In the genomic region with DNA sequence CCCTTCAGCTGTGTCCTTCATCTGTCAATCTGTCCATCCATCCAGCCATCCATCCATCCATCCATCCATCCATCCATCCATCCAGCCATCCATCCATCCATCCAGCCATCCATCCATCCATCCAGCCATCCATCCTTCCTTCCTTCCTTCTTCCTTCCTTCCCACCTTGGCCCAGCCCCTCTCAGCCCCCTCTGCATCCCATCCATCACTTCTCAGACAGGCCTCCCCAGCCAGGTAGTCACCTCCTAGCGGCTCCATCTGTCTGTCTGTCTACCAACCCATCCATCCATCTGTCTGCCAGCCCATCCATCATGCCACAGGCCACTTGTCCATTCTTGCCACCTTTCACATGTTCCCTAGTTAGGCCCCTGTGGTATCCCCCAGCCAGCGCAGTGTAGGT, we compare ENCODE assay signal across 1 cellular context.
TF ChIP-seq lines count a peak whose summit lies in the region.

No MANE protein-coding gene starts in this region.

TF ChIP-seq in K562, 482 proteins besides CTCF, POLR2A, EP300 and RAD21:
- TF ChIP-seq HDAC8 (tag; IDR thresholded peaks at IDR 0.05) (no peak), MEIS2 (IDR thresholded peaks at IDR 0.05; ENCODE audit: partially characterized antibody) (peak; percentile 72), PYGO2 (tag; IDR thresholded peaks at IDR 0.05) (no peak), TRIM28 (IDR thresholded peaks at IDR 0.05) (no peak), KDM1A (IDR thresholded peaks at IDR 0.05) (peak in 1 of 2 experiments; percentile 46; a peak in 2 of 4 replicates)
- TF ChIP-seq, protein P1, sequence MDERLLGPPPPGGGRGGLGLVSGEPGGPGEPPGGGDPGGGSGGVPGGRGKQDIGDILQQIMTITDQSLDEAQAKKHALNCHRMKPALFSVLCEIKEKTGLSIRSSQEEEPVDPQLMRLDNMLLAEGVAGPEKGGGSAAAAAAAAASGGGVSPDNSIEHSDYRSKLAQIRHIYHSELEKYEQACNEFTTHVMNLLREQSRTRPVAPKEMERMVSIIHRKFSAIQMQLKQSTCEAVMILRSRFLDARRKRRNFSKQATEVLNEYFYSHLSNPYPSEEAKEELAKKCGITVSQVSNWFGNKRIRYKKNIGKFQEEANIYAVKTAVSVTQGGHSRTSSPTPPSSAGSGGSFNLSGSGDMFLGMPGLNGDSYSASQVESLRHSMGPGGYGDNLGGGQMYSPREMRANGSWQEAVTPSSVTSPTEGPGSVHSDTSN (CRISPR knock-in tag; IDR thresholded peaks at IDR 0.05; ENCODE audit: low read depth): no peak
- TF ChIP-seq, protein P1 (tag; conservative IDR thresholded peaks at IDR 0.05; ENCODE audit: low read depth): peak; percentile 51; the same call in 1 of the 2 replicates
- TF ChIP-seq, protein P2, sequence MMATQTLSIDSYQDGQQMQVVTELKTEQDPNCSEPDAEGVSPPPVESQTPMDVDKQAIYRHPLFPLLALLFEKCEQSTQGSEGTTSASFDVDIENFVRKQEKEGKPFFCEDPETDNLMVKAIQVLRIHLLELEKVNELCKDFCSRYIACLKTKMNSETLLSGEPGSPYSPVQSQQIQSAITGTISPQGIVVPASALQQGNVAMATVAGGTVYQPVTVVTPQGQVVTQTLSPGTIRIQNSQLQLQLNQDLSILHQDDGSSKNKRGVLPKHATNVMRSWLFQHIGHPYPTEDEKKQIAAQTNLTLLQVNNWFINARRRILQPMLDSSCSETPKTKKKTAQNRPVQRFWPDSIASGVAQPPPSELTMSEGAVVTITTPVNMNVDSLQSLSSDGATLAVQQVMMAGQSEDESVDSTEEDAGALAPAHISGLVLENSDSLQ (IDR thresholded peaks at IDR 0.05): peak; percentile 64
